9 cellular contexts compared by ENCODE assay signal in the genomic region with DNA sequence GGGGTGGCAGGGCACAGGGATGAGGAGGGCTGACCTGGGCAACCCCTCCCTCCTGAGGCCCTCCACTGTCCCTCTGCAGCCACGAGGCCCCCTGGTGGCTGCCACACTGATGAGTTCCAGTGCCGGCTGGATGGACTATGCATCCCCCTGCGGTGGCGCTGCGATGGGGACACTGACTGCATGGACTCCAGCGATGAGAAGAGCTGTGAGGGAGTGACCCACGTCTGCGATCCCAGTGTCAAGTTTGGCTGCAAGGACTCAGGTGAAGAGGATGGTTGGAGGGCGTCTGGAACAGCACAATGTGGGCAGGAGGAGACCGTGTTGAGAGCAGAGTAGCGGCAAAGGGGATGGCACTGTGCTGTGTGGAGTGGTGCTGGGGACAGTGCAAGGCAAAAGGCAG. TPM values are rescaled to one million over a fixed set of nuclear protein-coding genes. Genes with fewer than 3 reads are reported as not detected.
DNase-seq lines count a peak whose midpoint lies in the region; ATAC-seq and TF ChIP-seq lines count a peak whose summit lies in the region.
"Had no signal": no experiment of that assay in that cellular context is flagged by ENCODE, and none has a peak within 500 bp of the region (broad histone marks: within the 10 kb centered on the region; RNA-seq: fewer than 3 reads in every experiment).

No MANE protein-coding gene starts in this region.

- H3K4me1 ChIP-seq in OCI-LY3 (ENCODE audit: low read length), result peaks cover 19% of the 10 kb centered on the region

- peaks cover 0 to 4% of the 10 kb centered on the region in 2 donors for H3K27me3 Mint-ChIP-seq in natural killer cell treated with Interleukin-12 subunit alpha and Interleukin-12 subunit beta and Interleukin-15 and Interleukin-18, amount 100 ng/mL, for 72 hours

- no peaks in the 10 kb centered on the region for H3K27me3 ChIP-seq in OCI-LY3 (ENCODE audit: low read depth, low read length)

- peak; percentile 18 to 46 for ATAC-seq in natural killer cell treated with Interleukin-12 subunit alpha and Interleukin-12 subunit beta and Interleukin-15 and Interleukin-18, amount 100 ng/mL, for 72 hours
- ATAC-seq in GM18502 (IDR thresholded peaks at IDR 0.05; ENCODE audit: poor library complexity, unreplicated experiment), result no peak
- ATAC-seq in GM21717 (IDR thresholded peaks at IDR 0.05; ENCODE audit: unreplicated experiment), result no peak
- no peak for ATAC-seq in GM21825 (IDR thresholded peaks at IDR 0.05; ENCODE audit: unreplicated experiment)

- H3K9me3 Mint-ChIP-seq in natural killer cell treated with Interleukin-12 subunit alpha and Interleukin-12 subunit beta and Interleukin-15 and Interleukin-18, amount 100 ng/mL, for 72 hours, result no peaks in the 10 kb centered on the region
- H3K9me3 Mint-ChIP-seq: CD4-positive, CD25-positive, alpha-beta regulatory T cell had no signal

- no peak overlapping the region for H2AFZ ChIP-seq in OCI-LY3 (ENCODE audit: low read depth, low read length)

- H3K4me2 ChIP-seq in OCI-LY3 (ENCODE audit: low read length), result no peak overlapping the region

- no peaks in the 10 kb centered on the region for H3K9me3 ChIP-seq in OCI-LY3 (ENCODE audit: insufficient read depth, low read length)

- no peak overlapping the region for H3K4me3 Mint-ChIP-seq in natural killer cell treated with Interleukin-12 subunit alpha and Interleukin-12 subunit beta and Interleukin-15 and Interleukin-18, amount 100 ng/mL, for 72 hours
- H3K4me3 Mint-ChIP-seq: CD4-positive, CD25-positive, alpha-beta regulatory T cell had no signal

- H3K79me2 ChIP-seq in OCI-LY3 (ENCODE audit: low read length), result no peaks in the 10 kb centered on the region

- H3K4me1 Mint-ChIP-seq in natural killer cell treated with Interleukin-12 subunit alpha and Interleukin-12 subunit beta and Interleukin-15 and Interleukin-18, amount 100 ng/mL, for 72 hours (ENCODE audit: low read depth in 2 of 2), result no peaks in the 10 kb centered on the region
- H3K4me1 Mint-ChIP-seq: CD4-positive, CD25-positive, alpha-beta regulatory T cell had no signal

- no peaks in the 10 kb centered on the region for H3K36me3 ChIP-seq in OCI-LY3 (replicated peaks; ENCODE audit: low read depth, low read length)

- no peaks in the 10 kb centered on the region for H3K36me3 Mint-ChIP-seq in natural killer cell treated with Interleukin-12 subunit alpha and Interleukin-12 subunit beta and Interleukin-15 and Interleukin-18, amount 100 ng/mL, for 72 hours
- H3K36me3 Mint-ChIP-seq: CD4-positive, CD25-positive, alpha-beta regulatory T cell had no signal

- no peak overlapping the region for H3K9ac ChIP-seq in OCI-LY3 (ENCODE audit: low read length)

- H3K4me3 ChIP-seq in OCI-LY3 (ENCODE audit: low read length) (no peak overlapping the region), choroid plexus epithelial cell (ENCODE audit: low read depth, low read length) (no peak overlapping the region)

- no peak overlapping the region for H3K27ac Mint-ChIP-seq in natural killer cell treated with Interleukin-12 subunit alpha and Interleukin-12 subunit beta and Interleukin-15 and Interleukin-18, amount 100 ng/mL, for 72 hours
- H3K27ac Mint-ChIP-seq: CD4-positive, CD25-positive, alpha-beta regulatory T cell had no signal

- DNase-seq in NCI-H2196 (lab: John Stamatoyannopoulos, UW; ENCODE audit: unreplicated experiment), result peak; percentile 14
- no peak for DNase-seq in NCI-H2196 treated with DMSO at 0.1 percent for 48 hours (lab: John Stamatoyannopoulos, UW; ENCODE audit: unreplicated experiment)
- no peak for DNase-seq in choroid plexus epithelial cell (ENCODE audit: low read depth)
- DNase-seq in natural killer cell treated with Interleukin-12 subunit alpha and Interleukin-12 subunit beta and Interleukin-15 and Interleukin-18, amount 100 ng/mL, for 72 hours (ENCODE audit: low spot score), result no peak

- H3K27ac ChIP-seq in OCI-LY3 (ENCODE audit: low read length), result no peak overlapping the region

- TF ChIP-seq CTCF in OCI-LY3 (IDR thresholded peaks at IDR 0.05; ENCODE audit: low read depth, low read length), result peak; percentile 68
- TF ChIP-seq CTCF in choroid plexus epithelial cell (conservative IDR thresholded peaks at IDR 0.05; ENCODE audit: low read depth, low read length), result peak; percentile 70

- no peaks in the 10 kb centered on the region for H4K20me1 ChIP-seq in OCI-LY3 (ENCODE audit: insufficient read depth, low read length)

RNA-seq across cellular contexts. Expression of a gene that starts 25.7 kb away (rescaled TPM):
- total RNA-seq in natural killer cell treated with Interleukin-12 subunit alpha and Interleukin-12 subunit beta and Interleukin-15 and Interleukin-18, amount 100 ng/mL, for 72 hours, result not detected
- total RNA-seq: CD4-positive, CD25-positive, alpha-beta regulatory T cell had no signal

RNA-seq across cellular contexts. Expression of a gene that starts 43.5 kb away (rescaled TPM):
- under 1 TPM in 1 of 2 donors, not detected in 1; 0.73 TPM for total RNA-seq in natural killer cell treated with Interleukin-12 subunit alpha and Interleukin-12 subunit beta and Interleukin-15 and Interleukin-18, amount 100 ng/mL, for 72 hours

RNA-seq across cellular contexts. Expression of a gene that starts 44.8 kb away (rescaled TPM):
- total RNA-seq in natural killer cell treated with Interleukin-12 subunit alpha and Interleukin-12 subunit beta and Interleukin-15 and Interleukin-18, amount 100 ng/mL, for 72 hours, result under 1 TPM; 0.42 to 0.45 TPM

RNA-seq across cellular contexts. Expression of a gene that starts 56.4 kb away (rescaled TPM):
- total RNA-seq in natural killer cell treated with Interleukin-12 subunit alpha and Interleukin-12 subunit beta and Interleukin-15 and Interleukin-18, amount 100 ng/mL, for 72 hours, result 100 to 1,000 TPM; 262 to 355 TPM

Comparison
In these comparisons a context has a peak if more than half of its experiments do, and no peak if none do; other contexts are left out.
1. ATAC-seq: peak in natural killer cell treated with Interleukin-12 subunit alpha and Interleukin-12 subunit beta and Interleukin-15 and Interleukin-18, amount 100 ng/mL, for 72 hours (2 of 2); none in GM18502 (single experiment), GM21717 (single experiment) and GM21825 (single experiment).